ENCODE assay signal across 28 cellular contexts in genomic region chr17:69818467-69818866, GRCh38.
"Had no signal": no experiment of that assay in that cellular context is flagged by ENCODE, and none has a peak within 500 bp of the region (broad histone marks: within the 10 kb centered on the region; RNA-seq: fewer than 3 reads in every experiment).

No MANE protein-coding gene starts in this region.

- H3K4me1 ChIP-seq: SJCRH30 had no signal

- DNase-seq: activated CD4-positive, alpha-beta memory T cell treated with anti-CD3 and anti-CD28 coated beads, Interleukin-2, amount 10 ng/mL, durations not matched to agents 7 days and 5 days; activated CD4-positive, alpha-beta T cell treated with anti-CD3 and anti-CD28 coated beads for 36 hours; activated CD4-positive, alpha-beta T cell treated with anti-CD3 and anti-CD28 coated beads, Interleukin-2, amount 50 U/mL, for 1 hour; activated CD4-positive, CD25-positive, alpha-beta regulatory T cell; activated CD8-positive, alpha-beta memory T cell treated with anti-CD3 and anti-CD28 coated beads, Interleukin-2, amount 50 U/mL, for 4 hours; amniotic stem cell; Kasumi-1; KBM-7; NCI-H1048; NCI-H146; NCI-H187 treated with DMSO at 0.1 percent for 48 hours; NCI-H2081 treated with DMSO at 0.1 percent for 48 hours; NCI-H2171 treated with DMSO at 0.1 percent for 48 hours; NCI-H226; NCI-H526; NCI-H774; NK-92 treated with Interleukin-12 subunit alpha and Interleukin-12 subunit beta, amount 100 ng/mL, for 24 hours; OCI-M1; Right ventricle myocardium superior; SJCRH30; SK-N-SH; T-helper 1 cell had no signal

- H3K4me3 Mint-ChIP-seq: activated CD4-positive, alpha-beta memory T cell treated with anti-CD3 and anti-CD28 coated beads, Interleukin-2, amount 10 ng/mL, durations not matched to agents 7 days and 5 days; activated CD4-positive, alpha-beta T cell treated with anti-CD3 and anti-CD28 coated beads for 36 hours; activated naive CD4-positive, alpha-beta T cell treated with anti-CD3 and anti-CD28 coated beads, Interleukin-2, amount 50 U/mL, for 24 hours; brain had no signal

- ATAC-seq: activated CD4-positive, alpha-beta T cell treated with anti-CD3 and anti-CD28 coated beads for 36 hours; Panc1 had no signal

- H3K27me3 Mint-ChIP-seq: activated CD4-positive, alpha-beta memory T cell treated with anti-CD3 and anti-CD28 coated beads, Interleukin-2, amount 10 ng/mL, durations not matched to agents 7 days and 5 days; activated CD4-positive, alpha-beta T cell treated with anti-CD3 and anti-CD28 coated beads for 36 hours; activated naive CD4-positive, alpha-beta T cell treated with anti-CD3 and anti-CD28 coated beads, Interleukin-2, amount 50 U/mL, for 24 hours had no signal

- H3K27me3 ChIP-seq: ascending aorta, SJCRH30 had no signal

- H3K27ac ChIP-seq: ascending aorta, RWPE1, SJCRH30, VCaP had no signal

- H3K27ac Mint-ChIP-seq: activated CD4-positive, alpha-beta memory T cell treated with anti-CD3 and anti-CD28 coated beads, Interleukin-2, amount 10 ng/mL, durations not matched to agents 7 days and 5 days; activated CD4-positive, alpha-beta T cell treated with anti-CD3 and anti-CD28 coated beads for 36 hours; activated naive CD4-positive, alpha-beta T cell treated with anti-CD3 and anti-CD28 coated beads, Interleukin-2, amount 50 U/mL, for 24 hours; brain had no signal

- H3K9me3 ChIP-seq: ascending aorta, SJCRH30, SK-N-SH had no signal

- H3K4me3 ChIP-seq: ascending aorta, SJCRH30 had no signal

- H3K4me2 ChIP-seq: SK-N-SH had no signal

- H3K9me3 Mint-ChIP-seq: activated naive CD4-positive, alpha-beta T cell treated with anti-CD3 and anti-CD28 coated beads, Interleukin-2, amount 50 U/mL, for 24 hours; brain had no signal

- H3K36me3 ChIP-seq: ascending aorta, SJCRH30 had no signal

- H3K4me1 Mint-ChIP-seq: activated CD4-positive, alpha-beta memory T cell treated with anti-CD3 and anti-CD28 coated beads, Interleukin-2, amount 10 ng/mL, durations not matched to agents 7 days and 5 days; activated CD4-positive, alpha-beta T cell treated with anti-CD3 and anti-CD28 coated beads for 36 hours; activated naive CD4-positive, alpha-beta T cell treated with anti-CD3 and anti-CD28 coated beads, Interleukin-2, amount 50 U/mL, for 24 hours had no signal
